ENCODE assay signal across 9 cellular contexts in the genomic region with DNA sequence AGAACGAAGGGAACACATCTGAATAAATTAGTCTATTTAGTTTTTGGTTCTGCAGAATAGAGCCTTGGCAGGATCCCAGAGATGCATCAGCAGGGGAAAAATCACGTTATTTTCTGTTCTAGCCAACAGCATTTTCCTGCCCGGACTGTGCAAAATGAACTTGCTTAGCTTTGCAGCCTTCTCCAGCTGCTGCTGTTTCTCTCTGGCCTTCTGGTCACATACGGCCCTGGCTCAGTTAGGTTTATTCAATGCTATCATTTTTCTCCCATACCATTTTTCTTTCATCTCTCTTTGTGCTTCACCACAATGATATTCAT.
DNase-seq lines count a peak whose midpoint lies in the region; ATAC-seq and TF ChIP-seq lines count a peak whose summit lies in the region.
"Had no signal": no experiment of that assay in that cellular context is flagged by ENCODE, and none has a peak within 500 bp of the region (broad histone marks: within the 10 kb centered on the region; RNA-seq: fewer than 3 reads in every experiment).

No MANE protein-coding gene starts in this region.

- TF ChIP-seq CTCF in ovary (IDR thresholded peaks at IDR 0.05) = no peak

- H3K27ac ChIP-seq in caudate nucleus (ENCODE audit: low read depth, low read length) (peak overlapping the region; percentile 59), ovary (no peak overlapping the region)

- ATAC-seq in GM21447 (IDR thresholded peaks at IDR 0.05; ENCODE audit: unreplicated experiment) = peak; percentile 6
- ATAC-seq in HG03342 (IDR thresholded peaks at IDR 0.05; ENCODE audit: unreplicated experiment) = no peak
- no peak for ATAC-seq in GM21737 (IDR thresholded peaks at IDR 0.05; ENCODE audit: unreplicated experiment)

- intact Hi-C loops in ovary (cut with DNase I) = no loop called here

- no peaks in the 10 kb centered on the region for H3K9me3 ChIP-seq in ovary

- no peak overlapping the region for H3K4me3 ChIP-seq in ovary

- DNase-seq in LHCN-M2 (ENCODE audit: low read depth) = peak; percentile 39
- peak in 4 of 61 donors; percentile 13 to 31 (median 22) for DNase-seq in caudate nucleus (lab: John Stamatoyannopoulos, UW)
- DNase-seq in ovary = peak; percentile 22 to 42 (median 36)
- no peak for DNase-seq in germinal center (ENCODE audit: low spot score)
- DNase-seq: cortex of kidney, T1000 had no signal

- H3K27me3 ChIP-seq in ovary = no peaks in the 10 kb centered on the region

- no peak for TF ChIP-seq POLR2A in ovary (IDR thresholded peaks at IDR 0.05)

- no peak for TF ChIP-seq EP300 in ovary (IDR thresholded peaks at IDR 0.05)

- H3K36me3 ChIP-seq in ovary = no peaks in the 10 kb centered on the region

- H3K4me1 ChIP-seq in ovary (ENCODE audit: insufficient read depth) = peaks cover 2% of the 10 kb centered on the region

- WGBS in ovary, 3 donors = 3 to 11% (median 6%) methylated on average over 4 of the region's 4 CpGs
